Comparison of ENCODE assay signal across 22 cellular contexts in genomic region chr2:173713904-173714555, GRCh38.
DNase-seq lines count a peak whose midpoint lies in the region; ATAC-seq and TF ChIP-seq lines count a peak whose summit lies in the region.
"Had no signal": no experiment of that assay in that cellular context is flagged by ENCODE, and none has a peak within 500 bp of the region (broad histone marks: within the 10 kb centered on the region; RNA-seq: fewer than 3 reads in every experiment).

No MANE protein-coding gene starts in this region.

- H2AFZ ChIP-seq in PC-3 (ENCODE audit: low read length) = peak overlapping the region; percentile 26

- TF ChIP-seq CTCF in GM12865 (IDR thresholded peaks at IDR 0.05; ENCODE audit: insufficient read depth, low read depth, low read length, missing control alignments) (no peak), PC-3 (conservative IDR thresholded peaks at IDR 0.05; ENCODE audit: low read depth, low read length) (no peak)

- no peaks in the 10 kb centered on the region for H3K36me3 ChIP-seq in PC-3 (ENCODE audit: low read depth, low read length)
- H3K36me3 ChIP-seq: BLaER1 treated with 17β-estradiol and CSF1 and Interleukin-3, amounts not matched to agents 10 nM and 100 nM had no signal

- H3K4me3 ChIP-seq in GM12865 (ENCODE audit: low read depth, low read length) (no peak overlapping the region), PC-3 (ENCODE audit: low read length) (no peak overlapping the region)
- H3K4me3 ChIP-seq: A549; BLaER1 treated with 17β-estradiol and CSF1 and Interleukin-3, amounts not matched to agents 10 nM and 100 nM; GM12878 had no signal

- no peaks in the 10 kb centered on the region for H3K27me3 ChIP-seq in PC-3 (ENCODE audit: low read length)
- H3K27me3 ChIP-seq: BLaER1 treated with 17β-estradiol and CSF1 and Interleukin-3, amounts not matched to agents 10 nM and 100 nM had no signal

- H3K4me1 ChIP-seq in PC-3 (ENCODE audit: insufficient read depth, low read length) = peaks cover 43% of the 10 kb centered on the region
- H3K4me1 ChIP-seq: BLaER1 treated with 17β-estradiol and CSF1 and Interleukin-3, amounts not matched to agents 10 nM and 100 nM; Caco-2 had no signal

- H3K27ac ChIP-seq in PC-3 (ENCODE audit: low read length) = peak overlapping the region; percentile 96
- H3K27ac ChIP-seq: A549; BLaER1 treated with 17β-estradiol and CSF1 and Interleukin-3, amounts not matched to agents 10 nM and 100 nM; HL-60; KMS-11 had no signal

- intact Hi-C loops in PC-3 (cut with micrococcal nuclease) = no loop called here

- CTCF ChIA-PET in PC-3 (lab: Charles Lee) = no interaction called here

- POLR2A ChIA-PET in PC-3 (lab: Charles Lee; ENCODE audit: unreplicated experiment) = no interaction called here

- no peaks in the 10 kb centered on the region for H3K9me3 ChIP-seq in PC-3 (ENCODE audit: low read length)
- H3K9me3 ChIP-seq: A549; BLaER1 treated with 17β-estradiol and CSF1 and Interleukin-3, amounts not matched to agents 10 nM and 100 nM; Caco-2; SK-N-SH had no signal

- peak; percentile 60 for ATAC-seq in PC-3
- ATAC-seq: A549; CD8-positive, alpha-beta T cell; GM12878 had no signal

- DNase-seq in GM12865 (ENCODE audit: low read depth) = peak; percentile 9
- peak; percentile 69 for DNase-seq in NCI-H2171 (lab: John Stamatoyannopoulos, UW)
- peak; percentile 77 for DNase-seq in PC-3
- peak; percentile 27 for DNase-seq in left kidney (ENCODE audit: low read depth, low spot score)
- DNase-seq in T1000 (lab: John Stamatoyannopoulos, UW) = no peak
- no peak for DNase-seq in NCI-H526 (lab: John Stamatoyannopoulos, UW)
- DNase-seq in DMS79 (lab: John Stamatoyannopoulos, UW) = no peak
- DNase-seq: AML-193; Caco-2; CD8-positive, alpha-beta T cell; HCEC 1CT; NCI-H1048; NCI-H1417; NCI-H187; NCI-H2081 treated with DMSO at 0.1 percent for 48 hours; NCI-H69; SK-N-SH had no signal

- no peaks in the 10 kb centered on the region for H4K20me1 ChIP-seq in PC-3 (ENCODE audit: low read length)
- H4K20me1 ChIP-seq: BLaER1 treated with 17β-estradiol and CSF1 and Interleukin-3, amounts not matched to agents 10 nM and 100 nM had no signal

- H3K79me2 ChIP-seq in PC-3 (ENCODE audit: low read length) = no peaks in the 10 kb centered on the region

- H3K4me2 ChIP-seq in PC-3 (ENCODE audit: low read length) = peak overlapping the region; percentile 68
- H3K4me2 ChIP-seq: A549; BLaER1 treated with 17β-estradiol and CSF1 and Interleukin-3, amounts not matched to agents 10 nM and 100 nM; KMS-11; SK-N-SH had no signal

- no peaks in the 10 kb centered on the region for H3F3A ChIP-seq in PC-3 (ENCODE audit: low read length, unreplicated experiment)

- peak overlapping the region; percentile 82 for H3K9ac ChIP-seq in PC-3 (ENCODE audit: low read length)
- H3K9ac ChIP-seq: BLaER1 treated with 17β-estradiol and CSF1 and Interleukin-3, amounts not matched to agents 10 nM and 100 nM; KMS-11; SK-N-SH had no signal

- no TSS peak for BruUV-seq in PC-3 (replicated peaks; lab: Mats Ljungman, UMichigan)

- H3K9me2 ChIP-seq in PC-3 (replicated peaks; ENCODE audit: low read length) = no peaks in the 10 kb centered on the region
- H3K9me2 ChIP-seq: SK-N-SH had no signal

Comparison
In these comparisons a context has a peak if more than half of its experiments do, and no peak if none do; other contexts are left out.
1. DNase-seq: peak in GM12865 (single experiment), NCI-H2171 (single experiment), PC-3 (single experiment) and left kidney (single experiment); none in T1000 (single experiment), NCI-H526 (0 of 2) and DMS79 (single experiment).